In genomic region chr18:76660571-76661192, GRCh38 we compare ENCODE assay signal across 25 cellular contexts.
"Had no signal": no experiment of that assay in that cellular context is flagged by ENCODE, and none has a peak within 500 bp of the region (broad histone marks: within the 10 kb centered on the region; RNA-seq: fewer than 3 reads in every experiment).

No MANE protein-coding gene starts in this region.

- H3K4me2 ChIP-seq: smooth muscle cell had no signal

- H3K36me3 Mint-ChIP-seq: naive thymus-derived CD8-positive, alpha-beta T cell had no signal

- H3K4me1 ChIP-seq: colonic mucosa, esophagus muscularis mucosa, foreskin keratinocyte, gastroesophageal sphincter, heart right ventricle, lower lobe of right lung, parathyroid adenoma, suprapubic skin, transverse colon had no signal

- H3K36me3 ChIP-seq: colonic mucosa, esophagus muscularis mucosa, gastroesophageal sphincter, heart right ventricle, lower lobe of right lung, suprapubic skin, transverse colon had no signal

- H3K27me3 ChIP-seq: colonic mucosa, esophagus muscularis mucosa, suprapubic skin had no signal

- H3K27ac ChIP-seq: colonic mucosa, esophagus muscularis mucosa, foreskin keratinocyte, gastroesophageal sphincter, heart right ventricle, lower lobe of right lung, parathyroid adenoma, suprapubic skin, transverse colon had no signal

- H3K4me3 ChIP-seq: colonic mucosa, esophagus muscularis mucosa, gastroesophageal sphincter, heart right ventricle, lower lobe of right lung, smooth muscle cell, suprapubic skin, transverse colon had no signal

- H3K27ac Mint-ChIP-seq: dendritic cell treated with granulocyte-macrophage colony-stimulating factor and Interleukin-4, amounts not matched to agents 40 ng/mL and 50 ng/mL, for 4 days; immature natural killer cell; naive thymus-derived CD8-positive, alpha-beta T cell; progenitor cell of endocrine pancreas; stimulated activated naive CD8-positive, alpha-beta T cell treated with anti-CD3 and anti-CD28 coated beads, Interleukin-15, Interleukin-2, amounts not matched to agents 100 ng/mL and 50 ng/mL, for 24 hours had no signal

- H3K9me3 ChIP-seq: colonic mucosa, esophagus muscularis mucosa, gastroesophageal sphincter, heart right ventricle, lower lobe of right lung, suprapubic skin, transverse colon had no signal

- H3K4me3 Mint-ChIP-seq: central memory CD8-positive, alpha-beta T cell; dendritic cell treated with granulocyte-macrophage colony-stimulating factor and Interleukin-4, amounts not matched to agents 40 ng/mL and 50 ng/mL, for 4 days; immature natural killer cell; naive thymus-derived CD8-positive, alpha-beta T cell; neural crest cell; stimulated activated naive CD8-positive, alpha-beta T cell treated with anti-CD3 and anti-CD28 coated beads, Interleukin-15, Interleukin-2, amounts not matched to agents 100 ng/mL and 50 ng/mL, for 24 hours had no signal

- DNase-seq: colonic mucosa; effector CD8-positive, alpha-beta T cell; foreskin keratinocyte; heart right ventricle; hippocampal formation; immature natural killer cell; left ventricle myocardium superior; lower lobe of right lung; naive thymus-derived CD8-positive, alpha-beta T cell; stimulated activated CD4-positive, alpha-beta T cell treated with anti-CD3 and anti-CD28 coated beads, Interleukin-12 subunit alpha, Interleukin-12 subunit beta, amount 100 ng/mL, for 4 hours; stimulated activated CD4-positive, alpha-beta T cell treated with anti-CD3 and anti-CD28 coated beads, Interleukin-1b, Interleukin-23, amount 100 ng/mL, for 48 hours; stimulated activated CD4-positive, alpha-beta T cell treated with anti-CD3 and anti-CD28 coated beads, Interleukin-4, amount 100 ng/mL, for 1 hour; stimulated activated CD8-positive, alpha-beta memory T cell treated with anti-CD3 and anti-CD28 coated beads, Interleukin-4, amount 100 ng/mL, for 48 hours; transverse colon had no signal

- H3K9ac ChIP-seq: parathyroid adenoma had no signal

- ATAC-seq: foreskin keratinocyte; gastroesophageal sphincter; heart right ventricle; left ventricle myocardium superior; naive thymus-derived CD8-positive, alpha-beta T cell; sciatic nerve had no signal

- H3K9me3 Mint-ChIP-seq: central memory CD8-positive, alpha-beta T cell; dendritic cell treated with granulocyte-macrophage colony-stimulating factor and Interleukin-4, amounts not matched to agents 40 ng/mL and 50 ng/mL, for 4 days; immature natural killer cell; naive thymus-derived CD8-positive, alpha-beta T cell; neural crest cell; stimulated activated naive CD8-positive, alpha-beta T cell treated with anti-CD3 and anti-CD28 coated beads, Interleukin-15, Interleukin-2, amounts not matched to agents 100 ng/mL and 50 ng/mL, for 24 hours had no signal

- H2AFZ ChIP-seq: parathyroid adenoma had no signal
